In genomic region chr2:35788543-35788942, GRCh38 we compare ENCODE assay signal across 31 cellular contexts.
"Had no signal": no experiment of that assay in that cellular context is flagged by ENCODE, and none has a peak within 500 bp of the region (broad histone marks: within the 10 kb centered on the region; RNA-seq: fewer than 3 reads in every experiment).

No MANE protein-coding gene starts in this region.

- H3K36me3 ChIP-seq: MG63, SJCRH30 had no signal

- H3K9me3 ChIP-seq: MG63, SJCRH30 had no signal

- H3K27ac ChIP-seq: PC-9, SJCRH30, SK-N-MC had no signal

- H3K27me3 ChIP-seq: MG63, SJCRH30 had no signal

- DNase-seq: Kasumi-1, KG1, MG63, NCI-H1048, NCI-H1092 treated with DMSO at 0.1 percent for 48 hours, NCI-H1105 treated with DMSO at 0.1 percent for 48 hours, NCI-H1436, NCI-H146, NCI-H1694, NCI-H187, NCI-H1930, NCI-H2029 treated with DMSO at 0.1 percent for 48 hours, NCI-H2081 treated with DMSO at 0.1 percent for 48 hours, NCI-H2107, NCI-H2171, NCI-H226, NCI-H446 treated with DMSO at 0.1 percent for 48 hours, NCI-H510A, NCI-H524, NCI-H526, NCI-H69, NCI-H748 treated with DMSO at 0.1 percent for 48 hours, NCI-H82, PC-9, SHP77, SIG-M5, SJCRH30 had no signal

- H3K4me3 ChIP-seq: MG63, PC-9, SJCRH30, SK-N-MC had no signal

- H3K4me1 ChIP-seq: SJCRH30 had no signal

- H2AFZ ChIP-seq: PC-9 had no signal

- ATAC-seq: Panc1, Right ventricle myocardium inferior, SK-N-SH treated with all-trans-retinoic acid at 6 μM for 48 hours had no signal

- H3K4me2 ChIP-seq: PC-9 had no signal
